Comparison of ENCODE assay signal across 1 cellular context in the genomic region with DNA sequence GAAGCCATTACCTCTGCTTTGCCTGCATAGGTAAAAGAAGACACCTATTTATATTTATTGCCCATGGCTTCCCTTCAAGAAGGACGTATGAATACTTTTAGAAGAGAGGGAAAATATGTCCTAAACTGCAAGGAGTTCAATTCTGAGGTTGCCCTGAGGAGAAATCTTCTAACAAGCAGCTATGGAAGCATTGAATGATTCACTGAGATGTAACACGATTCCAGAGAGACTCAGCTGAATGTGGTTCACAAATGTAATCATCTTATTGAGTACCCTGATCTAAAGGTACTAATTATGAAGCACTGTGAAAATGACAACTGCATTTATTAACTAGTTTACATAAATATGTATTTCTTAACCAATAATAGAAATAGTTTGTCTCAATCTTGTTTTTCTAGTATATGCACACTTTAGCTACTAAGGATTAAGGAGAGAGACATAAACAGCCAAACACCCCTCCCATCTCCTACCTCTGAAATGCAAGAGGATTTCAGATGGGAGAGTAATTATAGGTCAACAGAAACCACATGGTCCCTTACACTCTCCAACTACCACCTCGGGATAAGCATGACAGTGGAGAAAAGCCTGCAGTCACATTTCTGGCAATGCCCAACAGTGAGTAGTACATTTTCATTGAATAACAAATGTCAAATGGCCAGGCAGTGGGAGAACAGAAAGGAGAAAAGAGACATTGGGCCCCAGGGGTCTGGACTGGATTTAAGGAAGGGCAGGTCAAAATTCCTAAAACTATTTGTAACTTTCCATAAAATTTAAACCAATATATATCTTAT.
TF ChIP-seq lines count a peak whose summit lies in the region.

No MANE protein-coding gene starts in this region.

TF ChIP-seq in HepG2, 621 proteins besides CTCF, POLR2A, EP300 and RAD21:
- TF ChIP-seq, protein P1, sequence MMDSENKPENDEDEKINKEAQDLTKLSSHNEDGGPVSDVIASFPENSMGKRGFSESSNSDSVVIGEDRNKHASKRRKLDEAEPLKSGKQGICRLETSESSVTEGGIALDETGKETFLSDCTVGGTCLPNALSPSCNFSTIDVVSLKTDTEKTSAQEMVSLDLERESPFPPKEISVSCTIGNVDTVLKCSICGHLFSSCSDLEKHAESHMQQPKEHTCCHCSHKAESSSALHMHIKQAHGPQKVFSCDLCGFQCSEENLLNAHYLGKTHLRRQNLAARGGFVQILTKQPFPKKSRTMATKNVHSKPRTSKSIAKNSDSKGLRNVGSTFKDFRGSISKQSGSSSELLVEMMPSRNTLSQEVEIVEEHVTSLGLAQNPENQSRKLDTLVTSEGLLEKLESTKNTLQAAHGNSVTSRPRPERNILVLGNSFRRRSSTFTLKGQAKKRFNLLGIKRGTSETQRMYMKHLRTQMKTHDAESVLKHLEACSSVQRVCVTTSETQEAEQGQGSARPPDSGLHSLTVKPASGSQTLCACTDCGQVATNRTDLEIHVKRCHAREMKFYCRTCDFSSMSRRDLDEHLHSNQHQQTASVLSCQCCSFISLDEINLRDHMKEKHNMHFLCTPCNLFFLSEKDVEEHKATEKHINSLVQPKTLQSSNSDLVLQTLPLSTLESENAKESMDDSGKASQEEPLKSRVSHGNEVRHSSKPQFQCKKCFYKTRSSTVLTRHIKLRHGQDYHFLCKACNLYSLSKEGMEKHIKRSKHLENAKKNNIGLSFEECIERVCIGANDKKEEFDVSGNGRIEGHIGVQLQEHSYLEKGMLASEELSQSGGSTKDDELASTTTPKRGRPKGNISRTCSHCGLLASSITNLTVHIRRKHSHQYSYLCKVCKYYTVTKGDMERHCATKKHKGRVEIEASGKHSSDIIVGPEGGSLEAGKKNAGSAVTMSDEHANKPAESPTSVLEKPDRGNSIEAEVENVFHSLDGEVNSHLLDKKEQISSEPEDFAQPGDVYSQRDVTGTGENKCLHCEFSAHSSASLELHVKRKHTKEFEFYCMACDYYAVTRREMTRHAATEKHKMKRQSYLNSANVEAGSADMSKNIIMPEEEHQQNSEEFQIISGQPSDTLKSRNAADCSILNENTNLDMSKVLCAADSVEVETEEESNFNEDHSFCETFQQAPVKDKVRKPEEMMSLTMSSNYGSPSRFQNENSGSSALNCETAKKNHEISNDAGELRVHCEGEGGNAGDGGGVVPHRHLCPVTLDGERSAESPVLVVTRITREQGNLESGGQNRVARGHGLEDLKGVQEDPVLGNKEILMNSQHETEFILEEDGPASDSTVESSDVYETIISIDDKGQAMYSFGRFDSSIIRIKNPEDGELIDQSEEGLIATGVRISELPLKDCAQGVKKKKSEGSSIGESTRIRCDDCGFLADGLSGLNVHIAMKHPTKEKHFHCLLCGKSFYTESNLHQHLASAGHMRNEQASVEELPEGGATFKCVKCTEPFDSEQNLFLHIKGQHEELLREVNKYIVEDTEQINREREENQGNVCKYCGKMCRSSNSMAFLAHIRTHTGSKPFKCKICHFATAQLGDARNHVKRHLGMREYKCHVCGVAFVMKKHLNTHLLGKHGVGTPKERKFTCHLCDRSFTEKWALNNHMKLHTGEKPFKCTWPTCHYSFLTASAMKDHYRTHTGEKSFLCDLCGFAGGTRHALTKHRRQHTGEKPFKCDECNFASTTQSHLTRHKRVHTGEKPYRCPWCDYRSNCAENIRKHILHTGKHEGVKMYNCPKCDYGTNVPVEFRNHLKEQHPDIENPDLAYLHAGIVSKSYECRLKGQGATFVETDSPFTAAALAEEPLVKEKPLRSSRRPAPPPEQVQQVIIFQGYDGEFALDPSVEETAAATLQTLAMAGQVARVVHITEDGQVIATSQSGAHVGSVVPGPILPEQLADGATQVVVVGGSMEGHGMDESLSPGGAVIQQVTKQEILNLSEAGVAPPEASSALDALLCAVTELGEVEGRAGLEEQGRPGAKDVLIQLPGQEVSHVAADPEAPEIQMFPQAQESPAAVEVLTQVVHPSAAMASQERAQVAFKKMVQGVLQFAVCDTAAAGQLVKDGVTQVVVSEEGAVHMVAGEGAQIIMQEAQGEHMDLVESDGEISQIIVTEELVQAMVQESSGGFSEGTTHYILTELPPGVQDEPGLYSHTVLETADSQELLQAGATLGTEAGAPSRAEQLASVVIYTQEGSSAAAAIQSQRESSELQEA (CRISPR knock-in tag; IDR thresholded peaks at IDR 0.05; ENCODE audit: not compliant biosample characterization), result no peak
- TF ChIP-seq ZBTB38 (CRISPR knock-in tag; IDR thresholded peaks at IDR 0.05), result no peak
- no peak for TF ChIP-seq ZNF670 (CRISPR knock-in tag; IDR thresholded peaks at IDR 0.05; ENCODE audit: borderline replicate concordance)
- TF ChIP-seq, protein P2, sequence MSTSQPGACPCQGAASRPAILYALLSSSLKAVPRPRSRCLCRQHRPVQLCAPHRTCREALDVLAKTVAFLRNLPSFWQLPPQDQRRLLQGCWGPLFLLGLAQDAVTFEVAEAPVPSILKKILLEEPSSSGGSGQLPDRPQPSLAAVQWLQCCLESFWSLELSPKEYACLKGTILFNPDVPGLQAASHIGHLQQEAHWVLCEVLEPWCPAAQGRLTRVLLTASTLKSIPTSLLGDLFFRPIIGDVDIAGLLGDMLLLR (CRISPR knock-in tag; IDR thresholded peaks at IDR 0.05), result no peak
- no peak for TF ChIP-seq PCBP2 (optimal IDR thresholded peaks at IDR 0.05; ENCODE audit: low read depth, low read length, poor library complexity, severe bottlenecking)
- TF ChIP-seq ZBTB3 (CRISPR knock-in tag; IDR thresholded peaks at IDR 0.05; ENCODE audit: borderline replicate concordance, low read depth), result no peak
- no peak for TF ChIP-seq ZNF431 (CRISPR knock-in tag; IDR thresholded peaks at IDR 0.05; ENCODE audit: borderline replicate concordance, low read depth)
- TF ChIP-seq ZNF816 (CRISPR knock-in tag; IDR thresholded peaks at IDR 0.05; ENCODE audit: borderline replicate concordance), result no peak
- no peak for TF ChIP-seq PAWR (CRISPR knock-in tag; IDR thresholded peaks at IDR 0.05; ENCODE audit: borderline replicate concordance)
- no peak for TF ChIP-seq ZNF280B (CRISPR knock-in tag; IDR thresholded peaks at IDR 0.05; ENCODE audit: borderline replicate concordance)
- TF ChIP-seq ZNF10 (CRISPR knock-in tag; IDR thresholded peaks at IDR 0.05; ENCODE audit: borderline replicate concordance, low read depth), result no peak
- TF ChIP-seq DR1 (CRISPR knock-in tag; IDR thresholded peaks at IDR 0.05), result no peak
- TF ChIP-seq MTF2 (CRISPR knock-in tag; IDR thresholded peaks at IDR 0.05; ENCODE audit: borderline replicate concordance), result no peak
- no peak for TF ChIP-seq ZNF234 (CRISPR knock-in tag; conservative IDR thresholded peaks at IDR 0.05)
- TF ChIP-seq ZNF207 (IDR thresholded peaks at IDR 0.05; ENCODE audit: borderline replicate concordance), result no peak
- TF ChIP-seq ZNF557 (CRISPR knock-in tag; IDR thresholded peaks at IDR 0.05), result no peak
- no peak for TF ChIP-seq FOXP1 (IDR thresholded peaks at IDR 0.05)
- TF ChIP-seq FOXP1 (CRISPR knock-in tag; IDR thresholded peaks at IDR 0.05), result no peak
